Comparison of ENCODE assay signal across 8 cellular contexts in the genomic region with DNA sequence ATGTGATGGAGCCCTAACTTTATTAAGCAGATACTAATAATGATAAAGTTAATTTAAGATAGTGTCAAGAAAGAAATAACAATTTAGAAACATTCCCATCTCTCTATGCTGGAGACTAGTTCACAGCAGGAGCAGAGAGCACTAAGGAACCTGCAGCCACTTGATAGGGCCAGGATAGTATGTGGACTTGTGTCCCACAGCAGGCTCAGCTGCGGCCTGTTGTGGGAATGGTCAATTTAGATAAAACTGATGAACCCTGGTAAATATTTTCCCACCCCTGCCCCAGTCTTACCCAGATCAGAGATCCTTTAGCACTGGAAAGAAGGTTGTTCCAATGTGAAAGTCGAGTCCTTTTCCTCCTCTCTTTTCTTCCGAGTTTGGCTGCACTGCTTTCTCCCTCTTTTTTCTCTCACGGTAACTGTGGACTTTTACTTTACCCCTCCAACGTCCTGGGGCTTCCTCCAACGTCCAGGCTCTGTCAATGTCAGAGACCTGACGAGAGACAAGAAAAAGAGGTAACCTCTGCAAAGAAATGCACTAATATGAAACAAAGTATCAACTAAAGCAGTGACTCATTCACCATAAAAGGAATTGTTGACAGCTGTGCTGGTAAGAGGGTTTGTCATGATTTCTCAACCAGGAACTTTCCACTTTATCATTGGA. TPM values are rescaled to one million over a fixed set of nuclear protein-coding genes. Genes with fewer than 3 reads are reported as not detected.
DNase-seq lines count a peak whose midpoint lies in the region; FAIRE-seq and TF ChIP-seq lines count a peak whose summit lies in the region.

A gene with protein sequence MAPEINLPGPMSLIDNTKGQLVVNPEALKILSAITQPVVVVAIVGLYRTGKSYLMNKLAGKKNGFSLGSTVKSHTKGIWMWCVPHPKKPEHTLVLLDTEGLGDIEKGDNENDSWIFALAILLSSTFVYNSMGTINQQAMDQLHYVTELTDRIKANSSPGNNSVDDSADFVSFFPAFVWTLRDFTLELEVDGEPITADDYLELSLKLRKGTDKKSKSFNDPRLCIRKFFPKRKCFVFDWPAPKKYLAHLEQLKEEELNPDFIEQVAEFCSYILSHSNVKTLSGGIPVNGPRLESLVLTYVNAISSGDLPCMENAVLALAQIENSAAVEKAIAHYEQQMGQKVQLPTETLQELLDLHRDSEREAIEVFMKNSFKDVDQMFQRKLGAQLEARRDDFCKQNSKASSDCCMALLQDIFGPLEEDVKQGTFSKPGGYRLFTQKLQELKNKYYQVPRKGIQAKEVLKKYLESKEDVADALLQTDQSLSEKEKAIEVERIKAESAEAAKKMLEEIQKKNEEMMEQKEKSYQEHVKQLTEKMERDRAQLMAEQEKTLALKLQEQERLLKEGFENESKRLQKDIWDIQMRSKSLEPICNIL (minus strand): TSS at position 544 of the 663 bp plus-strand sequence. CDS start 4,148 bp downstream, outside the sequence.

- no peak for TF ChIP-seq POLR2A in H54 (IDR thresholded peaks at IDR 0.05; ENCODE audit: low read depth, low read length)

- H3K4me3 ChIP-seq in HAP-1 (no peak within 1 kb of the TSS), Karpas-422 (ENCODE audit: low read length) (no peak within 1 kb of the TSS)

- H3K27ac Mint-ChIP-seq in activated T-helper 2 cell treated with anti-CD3 and anti-CD28 coated beads, Interferon-gamma antibody, Interleukin-2, Interleukin-4, amounts not matched to agents 10 μg/mL and 5 μg/mL and 100 μg/mL, durations not matched to agents 14 hours and 24 hours and 36 hours, result peak within 1 kb of the TSS; percentile 99

- H3K27me3 ChIP-seq in HAP-1 (ENCODE audit: low read depth) (no peaks in the 10 kb centered on the region), Karpas-422 (ENCODE audit: low read length) (no peaks in the 10 kb centered on the region)

- no peaks in the 10 kb centered on the region for H3K9me2 ChIP-seq in Karpas-422 (replicated peaks; ENCODE audit: insufficient read depth, low read length)

- H3K4me1 ChIP-seq in HAP-1 (no peaks in the 10 kb centered on the region), Karpas-422 (ENCODE audit: low read length) (no peaks in the 10 kb centered on the region)

- no peak within 1 kb of the TSS for H3K4me2 ChIP-seq in Karpas-422 (ENCODE audit: low read depth, low read length, poor library complexity, severe bottlenecking)

- no peaks in the 10 kb centered on the region for H3K9me3 ChIP-seq in HAP-1
- H3K9me3 ChIP-seq in Karpas-422 (ENCODE audit: low read length), result no peaks in the 10 kb centered on the region

- no peak within 1 kb of the TSS for H2AFZ ChIP-seq in Karpas-422 (ENCODE audit: low read length)

- no peak within 1 kb of the TSS for H3K27ac ChIP-seq in Karpas-422 (ENCODE audit: low read length)

- no peaks in the 10 kb centered on the region for H3K27me3 Mint-ChIP-seq in activated T-helper 2 cell treated with anti-CD3 and anti-CD28 coated beads, Interferon-gamma antibody, Interleukin-2, Interleukin-4, amounts not matched to agents 10 μg/mL and 5 μg/mL and 100 μg/mL, durations not matched to agents 14 hours and 24 hours and 36 hours (ENCODE audit: low read depth)

- peak; percentile 62 for DNase-seq in GM13977 (ENCODE audit: low spot score)
- peak; percentile 63 for DNase-seq in H54 (ENCODE audit: insufficient read length, low spot score)
- peak; percentile 77 for DNase-seq in LoVo (ENCODE audit: low spot score)
- DNase-seq in activated T-helper 2 cell treated with anti-CD3 and anti-CD28 coated beads, Interferon-gamma antibody, Interleukin-2, Interleukin-4, amounts not matched to agents 10 μg/mL and 5 μg/mL and 100 μg/mL, durations not matched to agents 14 hours and 24 hours and 36 hours (ENCODE audit: low spot score), result no peak
- DNase-seq in glomerular endothelial cell (ENCODE audit: extremely low read depth, low read depth, low spot score), result peak; percentile 52
- DNase-seq in pulmonary artery endothelial cell (ENCODE audit: low read depth, low spot score), result peak; percentile 48
- no peak for DNase-seq in HAP-1 (ENCODE audit: low spot score in 2 of 2)
- DNase-seq in Karpas-422, result no peak

- in situ Hi-C loops in GM13977 (cut with MboI; ENCODE audit: low pct_unique_long_range_greater_than_20kb, low sequenced_read_pairs, unreplicated experiment) (no loop called here), HAP-1 (cut with MboI; ENCODE audit: low sequenced_read_pairs) (no loop called here)

- H3K9ac ChIP-seq in Karpas-422 (ENCODE audit: low read length), result no peak within 1 kb of the TSS

- peak within 1 kb of the TSS; percentile 97 for H3K4me3 Mint-ChIP-seq in activated T-helper 2 cell treated with anti-CD3 and anti-CD28 coated beads, Interferon-gamma antibody, Interleukin-2, Interleukin-4, amounts not matched to agents 10 μg/mL and 5 μg/mL and 100 μg/mL, durations not matched to agents 14 hours and 24 hours and 36 hours (ENCODE audit: low read depth)

- intact Hi-C loops in activated T-helper 2 cell treated with anti-CD3 and anti-CD28 coated beads, Interferon-gamma antibody, Interleukin-2, Interleukin-4, amounts not matched to agents 10 μg/mL and 5 μg/mL and 100 μg/mL, durations not matched to agents 14 hours and 24 hours and 36 hours (cut with micrococcal nuclease), result loop anchor here (1.0 to 2.0 kb wide), 7 partner anchors 76 to 325 kb away; no protein-coding TSS in a partner anchor

- H4K20me1 ChIP-seq in Karpas-422 (ENCODE audit: insufficient read depth, low read depth, low read length), result no peaks in the 10 kb centered on the region

- peaks cover 3% of the 10 kb centered on the region for H3K9me3 Mint-ChIP-seq in activated T-helper 2 cell treated with anti-CD3 and anti-CD28 coated beads, Interferon-gamma antibody, Interleukin-2, Interleukin-4, amounts not matched to agents 10 μg/mL and 5 μg/mL and 100 μg/mL, durations not matched to agents 14 hours and 24 hours and 36 hours

- H3K4me1 Mint-ChIP-seq in activated T-helper 2 cell treated with anti-CD3 and anti-CD28 coated beads, Interferon-gamma antibody, Interleukin-2, Interleukin-4, amounts not matched to agents 10 μg/mL and 5 μg/mL and 100 μg/mL, durations not matched to agents 14 hours and 24 hours and 36 hours (ENCODE audit: low read depth), result peaks cover 62% of the 10 kb centered on the region

- no peak for TF ChIP-seq CTCF in GM13977 (IDR thresholded peaks at IDR 0.05; ENCODE audit: extremely low read depth, insufficient read depth, missing control alignments)

- H3K79me2 ChIP-seq in Karpas-422 (ENCODE audit: low read length), result no peaks in the 10 kb centered on the region

- H3K36me3 Mint-ChIP-seq in activated T-helper 2 cell treated with anti-CD3 and anti-CD28 coated beads, Interferon-gamma antibody, Interleukin-2, Interleukin-4, amounts not matched to agents 10 μg/mL and 5 μg/mL and 100 μg/mL, durations not matched to agents 14 hours and 24 hours and 36 hours (ENCODE audit: low read depth), result peaks cover 39% of the 10 kb centered on the region

- H3K36me3 ChIP-seq in HAP-1 (replicated peaks) (no peaks in the 10 kb centered on the region), Karpas-422 (ENCODE audit: insufficient read depth, low read length) (no peaks in the 10 kb centered on the region)

- peak; percentile 97 for FAIRE-seq in H54 (lab: Jason Lieb, UNC)

RNA-seq across cellular contexts. Expression of the gene that starts here (rescaled TPM):
- 71.9 and 74.1 TPM in 2 replicates for total RNA-seq in activated T-helper 2 cell treated with anti-CD3 and anti-CD28 coated beads, Interferon-gamma antibody, Interleukin-2, Interleukin-4, amounts not matched to agents 10 μg/mL and 5 μg/mL and 100 μg/mL, durations not matched to agents 14 hours and 24 hours and 36 hours
- total RNA-seq in glomerular endothelial cell (49.8 and 52.7 TPM in 2 replicates), pulmonary artery endothelial cell (61.6 and 79.6 TPM in 2 replicates)
- total RNA-seq in Karpas-422 (2014; rRNA removed; shearing (Covaris generic); ENCODE audit: low replicate concordance), result not detected in 2 replicates

Comparison
In these comparisons a context has a peak if more than half of its experiments do, and no peak if none do; other contexts are left out.
1. RNA of the gene that starts here (total RNA-seq): 71.9 to 74.1 TPM in activated T-helper 2 cell treated with anti-CD3 and anti-CD28 coated beads, Interferon-gamma antibody, Interleukin-2, Interleukin-4, amounts not matched to agents 10 μg/mL and 5 μg/mL and 100 μg/mL, durations not matched to agents 14 hours and 24 hours and 36 hours, 61.6 to 79.6 TPM in pulmonary artery endothelial cell and 49.8 to 52.7 TPM in glomerular endothelial cell; not detected in Karpas-422; every median in the first group is over 10 times any median in the second.
2. DNase-seq: peak in GM13977 (single experiment), H54 (single experiment), LoVo (single experiment), glomerular endothelial cell (single experiment) and pulmonary artery endothelial cell (single experiment); none in activated T-helper 2 cell treated with anti-CD3 and anti-CD28 coated beads, Interferon-gamma antibody, Interleukin-2, Interleukin-4, amounts not matched to agents 10 μg/mL and 5 μg/mL and 100 μg/mL, durations not matched to agents 14 hours and 24 hours and 36 hours (single experiment), HAP-1 (0 of 2) and Karpas-422 (single experiment).